In genomic region chr6:87696817-87697216, GRCh38 we compare ENCODE assay signal across 8 cellular contexts. TPM values are rescaled to one million over a fixed set of nuclear protein-coding genes. Genes with fewer than 3 reads are reported as not detected.
DNase-seq lines count a peak whose midpoint lies in the region; ATAC-seq, FAIRE-seq and TF ChIP-seq lines count a peak whose summit lies in the region.
"Not testable (repeated sequence)": the region's sequence is repeated elsewhere in the genome, so short reads cannot be mapped to it uniquely, and the experiment has no call there.

No MANE protein-coding gene starts in this region.

- H2AK9ac ChIP-seq in IMR-90 (replicated peaks; ENCODE audit: low read depth, low read length, poor library complexity), result not testable (repeated sequence)

- not testable (repeated sequence) for DNase-seq in A549 (ENCODE audit: low read depth in 1 of 2, low spot score in 1 of 2); GM06990 (ENCODE audit: extremely low read depth, insufficient read length); IMR-90; T-helper 17 cell; astrocyte (ENCODE audit: low read depth); hepatocyte (ENCODE audit: low spot score); osteoblast (ENCODE audit: insufficient read length, low spot score, missing footprints); spleen

- not testable (repeated sequence) for H3K9me1 ChIP-seq in IMR-90 (ENCODE audit: insufficient read depth, low read length)

- FAIRE-seq in A549 (lab: Jason Lieb, UNC); astrocyte (lab: Jason Lieb, UNC): not testable (repeated sequence)

- H3K36me3 ChIP-seq in GM06990 (ENCODE audit: control insufficient read depth, insufficient read depth, low read length); IMR-90 (ENCODE audit: control insufficient read depth, insufficient read depth, low read length); astrocyte (ENCODE audit: insufficient read depth, low read length); hepatocyte (replicated peaks; ENCODE audit: insufficient read depth, low read depth); osteoblast (ENCODE audit: insufficient read depth, low read length): not testable (repeated sequence)
- H3K36me3 ChIP-seq in spleen, result peaks cover 0 to 12% (median 0%) of the 10 kb centered on the region in 6 donors

- not testable (repeated sequence) for H2BK120ac ChIP-seq in IMR-90 (ENCODE audit: low read depth, low read length)

- not testable (repeated sequence) for ATAC-seq in A549; IMR-90 (ENCODE audit: low read depth); T-helper 17 cell

- not testable (repeated sequence) for H2BK20ac ChIP-seq in IMR-90 (ENCODE audit: low read depth, low read length)

- not testable (repeated sequence) for H3K14ac ChIP-seq in IMR-90 (replicated peaks; ENCODE audit: low read depth, low read length)

- CTCF ChIA-PET in A549 (lab: Yijun Ruan, JAX); IMR-90 (lab: Yijun Ruan, JAX): not testable (repeated sequence)

- H3K4me1 Mint-ChIP-seq in T-helper 17 cell, result peaks cover 42% of the 10 kb centered on the region
- H3K4me1 Mint-ChIP-seq in astrocyte (ENCODE audit: low read depth, unreplicated experiment), result peaks cover 26% of the 10 kb centered on the region

- H3K9me2 ChIP-seq in hepatocyte (replicated peaks; ENCODE audit: insufficient read depth), result not testable (repeated sequence)

- H3K4me1 ChIP-seq in A549 (peaks cover 60% of the 10 kb centered on the region), IMR-90 (ENCODE audit: control insufficient read depth, insufficient read depth, low read length) (peaks cover 14% of the 10 kb centered on the region), astrocyte (ENCODE audit: insufficient read depth, low read length) (peaks cover 17% of the 10 kb centered on the region), hepatocyte (ENCODE audit: insufficient read depth) (peaks cover 24% of the 10 kb centered on the region), osteoblast (ENCODE audit: insufficient read depth, low read length) (peaks cover 21% of the 10 kb centered on the region), spleen (peaks cover 45 to 89% (median 81%) of the 10 kb centered on the region in 6 donors)

- peaks cover 0 to 22% of the 10 kb centered on the region in 2 experiments; a peak in 2 of 4 replicates for H3K79me1 ChIP-seq in IMR-90 (ENCODE audit: low read depth in 1 of 2, low read length in 2 of 2)

- H3K79me2 ChIP-seq in astrocyte (ENCODE audit: insufficient read depth, low read length) (peaks cover 100% of the 10 kb centered on the region), hepatocyte (peaks cover 99% of the 10 kb centered on the region), osteoblast (ENCODE audit: insufficient read depth, low read length) (peaks cover 99% of the 10 kb centered on the region)

- not testable (repeated sequence) for TF ChIP-seq POLR2A in A549 (IDR thresholded peaks at IDR 0.05; ENCODE audit: low read length); IMR-90 (IDR thresholded peaks at IDR 0.05; ENCODE audit: low read depth, low read length); spleen (IDR thresholded peaks at IDR 0.05)

- H2BK15ac ChIP-seq in IMR-90 (ENCODE audit: low read depth, low read length), result not testable (repeated sequence)

- H4K5ac ChIP-seq in IMR-90 (ENCODE audit: low read depth, low read length), result not testable (repeated sequence)

- in situ Hi-C loops in IMR-90 (cut with MboI; ENCODE audit: low sequenced_read_pairs), result not testable (repeated sequence)

- H3K9me3 Mint-ChIP-seq in astrocyte (ENCODE audit: unreplicated experiment), result not testable (repeated sequence)

- TF ChIP-seq RAD21 in A549 (conservative IDR thresholded peaks at IDR 0.05 in 1 of 2, IDR thresholded peaks at IDR 0.05 in 1 of 2); IMR-90 (IDR thresholded peaks at IDR 0.05; ENCODE audit: low read length): not testable (repeated sequence)

- H3K23ac ChIP-seq in IMR-90 (ENCODE audit: low read depth, low read length), result not testable (repeated sequence)

- not testable (repeated sequence) for H3K18ac ChIP-seq in IMR-90 (ENCODE audit: low read depth, low read length)

- H3K4ac ChIP-seq in IMR-90 (ENCODE audit: low read depth, low read length), result not testable (repeated sequence)

- 91% methylated on average over 11 of the region's 12 CpGs for WGBS in A549 (ENCODE audit: missing lambda C conversion rate)
- no CpG with 5 or more reads among the region's 12 CpGs for WGBS in IMR-90 (ENCODE audit: extremely low coverage in 2 of 2, insufficient read length in 1 of 2), 2 experiments
- 94% methylated on average over 12 of the region's 12 CpGs for WGBS in hepatocyte (ENCODE audit: low lambda C conversion rate, missing lambda C conversion rate)
- 79 to 96% (median 89%) methylated on average over 12 of the region's 12 CpGs for WGBS in spleen, 5 donors

- not testable (repeated sequence) for TF ChIP-seq EP300 in A549 (IDR thresholded peaks at IDR 0.05)

- not testable (repeated sequence) for H2BK5ac ChIP-seq in IMR-90 (ENCODE audit: low read depth, low read length, poor library complexity, severe bottlenecking)

- H3K9ac ChIP-seq in IMR-90 (ENCODE audit: low read depth, low read length); astrocyte (ENCODE audit: low read length): not testable (repeated sequence)

- H3K4me2 ChIP-seq in A549 (peak overlapping the region; percentile 92), astrocyte (ENCODE audit: low read length) (peak overlapping the region; percentile 90), hepatocyte (peak overlapping the region; percentile 74), osteoblast (ENCODE audit: insufficient read depth, low read length) (peak overlapping the region; percentile 92)
- H3K4me2 ChIP-seq in IMR-90 (ENCODE audit: low read depth, low read length), result not testable (repeated sequence)

- peaks cover 87% of the 10 kb centered on the region for H4K20me1 ChIP-seq in IMR-90 (ENCODE audit: insufficient read depth, low read length)
- H4K20me1 ChIP-seq in astrocyte (ENCODE audit: insufficient read depth, low read length), result peaks cover 91% of the 10 kb centered on the region
- peaks cover 93% of the 10 kb centered on the region for H4K20me1 ChIP-seq in hepatocyte (ENCODE audit: insufficient read depth, poor library complexity, severe bottlenecking)
- H4K20me1 ChIP-seq in osteoblast (ENCODE audit: insufficient read depth, low read length), result peaks cover 86% of the 10 kb centered on the region

- dilution Hi-C loops in IMR-90 (cut with HindIII; ENCODE audit: low sequenced_read_pairs, unreplicated experiment), result not testable (repeated sequence)

- intact Hi-C loops in IMR-90 (cut with micrococcal nuclease), result loop anchor here (5.0 to 10.0 kb wide), 2 partner anchors 228 to 540 kb away; partner anchors contain the start of gene ZNF292
- intact Hi-C loops in spleen (cut with DNase I; ENCODE audit: low total_unique reads), result not testable (repeated sequence)

- not testable (repeated sequence) for H3K27me3 ChIP-seq in GM06990 (replicated peaks; ENCODE audit: control insufficient read depth, insufficient read depth, low read length); IMR-90 (ENCODE audit: control insufficient read depth, insufficient read depth, low read length); astrocyte (ENCODE audit: insufficient read depth, low read length); hepatocyte; osteoblast (ENCODE audit: insufficient read depth, low read length); spleen (replicated peaks in 1 of 7)

- not testable (repeated sequence) for H3K4me3 ChIP-seq in A549; IMR-90 (ENCODE audit: insufficient read depth, low read depth, low read length); astrocyte (ENCODE audit: insufficient read depth, low read depth, low read length); hepatocyte; osteoblast (ENCODE audit: insufficient read depth, low read length)
- H3K4me3 ChIP-seq in GM06990 (replicated peaks; ENCODE audit: low read depth, low read length) (peak overlapping the region; percentile 11; the same call in 1 of the 2 replicates), spleen (peak overlapping the region in 2 of 8 donors; percentile 76 to 90)

- H3K27ac Mint-ChIP-seq in T-helper 17 cell, result peak overlapping the region; percentile 89
- H3K27ac Mint-ChIP-seq in astrocyte (ENCODE audit: unreplicated experiment), result not testable (repeated sequence)

- H3K56ac ChIP-seq in IMR-90 (ENCODE audit: extremely low read depth, insufficient read depth, low read length), result not testable (repeated sequence)

- H3K9me3 ChIP-seq in A549; IMR-90 (ENCODE audit: control insufficient read depth, insufficient read depth, low read length); T-helper 17 cell (ENCODE audit: control insufficient read depth, low read length, poor library complexity, severe bottlenecking); astrocyte (ENCODE audit: insufficient read depth, low read depth, low read length); hepatocyte (ENCODE audit: low read depth); osteoblast (ENCODE audit: low read depth, low read length); spleen: not testable (repeated sequence)

- H3K4me3 Mint-ChIP-seq in T-helper 17 cell, result peak overlapping the region; percentile 71
- H3K4me3 Mint-ChIP-seq in astrocyte (ENCODE audit: unreplicated experiment), result peak overlapping the region; percentile 99

- not testable (repeated sequence) for H3K36me3 Mint-ChIP-seq in T-helper 17 cell (ENCODE audit: low read depth); astrocyte (ENCODE audit: low read depth, unreplicated experiment)

- H3K27ac ChIP-seq in A549; astrocyte (ENCODE audit: low read depth, low read length); hepatocyte; osteoblast (ENCODE audit: low read depth, low read length): not testable (repeated sequence)
- H3K27ac ChIP-seq in IMR-90 (ENCODE audit: insufficient read depth, low read length) (peak overlapping the region; percentile 25; the same call in 1 of the 2 replicates), spleen (peak overlapping the region in 7 of 8 donors; percentile 11 to 100 (median 99))

- not testable (repeated sequence) for H4K8ac ChIP-seq in IMR-90 (ENCODE audit: low read depth in 2 of 2, low read length in 2 of 2)

- not testable (repeated sequence) for H2AK5ac ChIP-seq in IMR-90 (ENCODE audit: low read depth, low read length)

- BruUV-seq in IMR-90 (replicated peaks; lab: Mats Ljungman, UMichigan), result not testable (repeated sequence)

- TF ChIP-seq CTCF in A549 (IDR thresholded peaks at IDR 0.05); GM06990 (IDR thresholded peaks at IDR 0.05; ENCODE audit: insufficient read depth, low read length, poor library complexity, severe bottlenecking); IMR-90 (conservative IDR thresholded peaks at IDR 0.05; ENCODE audit: low read depth, low read length); astrocyte (IDR thresholded peaks at IDR 0.05; ENCODE audit: insufficient read depth, low read depth, low read length); hepatocyte (IDR thresholded peaks at IDR 0.05; ENCODE audit: poor library complexity); osteoblast (IDR thresholded peaks at IDR 0.05; ENCODE audit: extremely low read depth, low read depth, low read length); spleen (IDR thresholded peaks at IDR 0.05 in 8 of 11, conservative IDR thresholded peaks at IDR 0.05 in 3 of 11): not testable (repeated sequence)

- POLR2A ChIA-PET in A549 (lab: Yijun Ruan, JAX); IMR-90 (lab: Charles Lee; ENCODE audit: unreplicated experiment): not testable (repeated sequence)

- H3K27me3 Mint-ChIP-seq in T-helper 17 cell; astrocyte (ENCODE audit: low read depth, unreplicated experiment): not testable (repeated sequence)

- not testable (repeated sequence) for H2AFZ ChIP-seq in IMR-90 (replicated peaks; ENCODE audit: low read length, poor library complexity); astrocyte (ENCODE audit: low read depth, low read length); hepatocyte; osteoblast (ENCODE audit: low read length)

- H4K91ac ChIP-seq in IMR-90 (ENCODE audit: insufficient read depth, low read depth, low read length), result not testable (repeated sequence)

RNA-seq across cellular contexts. Expression of gene AKIRIN2, which starts 5.2 kb away (rescaled TPM):
- polyA plus RNA-seq in A549 (2011; rRNA removed), result 23.7 and 28.8 TPM in 2 replicates
- 28.6 and 32.2 TPM in 2 replicates for polyA plus RNA-seq in A549 (2012; cell fraction: cytosol; rRNA removed)
- 28.2 and 33.2 TPM in 2 replicates for polyA plus RNA-seq in A549 (2012; cell fraction: nucleus; rRNA removed)
- 39.1 to 41.6 TPM (median 40.1 TPM) in 3 replicates for polyA plus RNA-seq in A549 (2017; fragmentation: RNase III; extraction: RNeasy Plus Mini Kit Qiagen cat#74134 plus additional on column Dnase treatment)
- 13.6 and 20.5 TPM in 2 replicates for polyA minus RNA-seq in A549 (2011; rRNA and poly(A)+ RNA removed)
- total RNA-seq in IMR-90 (2012; rRNA removed), result 7.9 and 10.8 TPM in 2 replicates
- polyA plus RNA-seq in IMR-90 (2012; rRNA removed), result 25.1 and 26.6 TPM in 2 replicates
- polyA plus RNA-seq in IMR-90 (2012; cell fraction: cytosol; rRNA removed), result 28.5 and 28.7 TPM in 2 replicates
- polyA plus RNA-seq in IMR-90 (2012; cell fraction: nucleus; rRNA removed; ENCODE audit: low replicate concordance), result 18.3 and 20.4 TPM in 2 replicates
- total RNA-seq in T-helper 17 cell, result 100 to 1,000 TPM; 114 to 128 TPM
- 65.4 and 66.8 TPM in 2 replicates for total RNA-seq in astrocyte
- total RNA-seq in hepatocyte, result 12.7 and 24.2 TPM in 2 replicates
- 39.9 and 49.6 TPM in 2 replicates for polyA plus RNA-seq in hepatocyte
- 15.2 and 18.3 TPM in 2 replicates for total RNA-seq in osteoblast
- total RNA-seq in spleen, result 100 to 1,000 TPM in 2 of 7 donors, 10 to 100 TPM in 5; 61.8 to 106 (median 89.4) TPM
- polyA plus RNA-seq in spleen, result 10 to 100 TPM; 35.1 to 56.2 (median 47.8) TPM
